1 cellular context compared by ENCODE assay signal in the genomic region with DNA sequence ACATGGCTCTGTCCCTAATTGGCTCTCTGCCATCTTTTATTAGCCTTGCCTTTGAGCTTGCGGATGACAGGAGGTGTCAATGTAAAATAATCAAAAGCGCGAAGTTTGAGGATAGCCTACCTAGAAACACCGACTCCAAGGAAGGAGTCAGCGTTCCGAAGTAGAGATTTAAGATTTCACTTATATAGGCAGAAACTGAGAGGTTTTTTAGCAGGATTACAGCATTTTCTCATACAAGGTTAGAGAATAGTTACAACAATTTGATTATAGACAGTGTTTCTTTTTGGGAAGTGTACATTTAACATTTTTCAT.
TF ChIP-seq lines count a peak whose summit lies in the region.

No MANE protein-coding gene starts in this region.

TF ChIP-seq in GM23338, 12 proteins besides CTCF, POLR2A, EP300 and RAD21 (continued from another document):
- TF ChIP-seq ZNF462 (CRISPR knock-in tag; IDR thresholded peaks at IDR 0.05) (no peak), POLR2AphosphoS5 (IDR thresholded peaks at IDR 0.05; ENCODE audit: low read depth) (no peak), JUNB (IDR thresholded peaks at IDR 0.05; ENCODE audit: unreplicated experiment) (no peak), ZNF331 (CRISPR knock-in tag; IDR thresholded peaks at IDR 0.05; ENCODE audit: low read depth) (no peak)
